ENCODE assay signal across 8 cellular contexts in the genomic region with DNA sequence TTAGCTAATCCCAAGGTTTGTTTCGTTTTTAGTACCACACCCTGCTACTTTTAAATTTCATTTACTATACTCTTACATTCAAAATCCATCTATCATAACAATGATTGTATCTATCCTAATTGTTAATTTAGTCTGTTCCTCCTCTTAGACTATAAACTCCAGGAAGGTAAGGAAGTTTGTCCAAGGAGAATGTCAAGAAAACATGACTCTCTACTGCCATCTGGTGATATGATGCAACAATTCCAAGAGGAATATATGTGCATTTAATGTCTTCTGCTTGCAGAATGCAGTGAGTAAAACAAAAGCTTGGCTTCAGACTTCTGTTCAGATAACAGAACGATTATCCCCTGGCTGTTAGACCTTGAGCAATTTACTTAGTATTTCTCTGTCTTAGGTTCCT.
A peak's percentile ranks its signal among the peaks of the same experiment; 100 is the strongest.
DNase-seq lines count a peak whose midpoint lies in the region; ATAC-seq and TF ChIP-seq lines count a peak whose summit lies in the region.

No MANE protein-coding gene starts in this region.

- CTCF ChIA-PET in CD4-positive, alpha-beta memory T cell (lab: Charles Lee; ENCODE audit: partially characterized antibody), result interaction anchor here (0.5 kb wide), 1 partner anchor 263 kb away, joined by 4 read pairs; no protein-coding TSS in a partner anchor

- peak; percentile 80 for ATAC-seq in HG02885 (IDR thresholded peaks at IDR 0.05; ENCODE audit: poor library complexity, unreplicated experiment)

- no peaks in the 10 kb centered on the region for H3K27me3 ChIP-seq in mesenchymal stem cell (ENCODE audit: control insufficient read depth in 1 of 2, insufficient read depth in 1 of 2, low read length in 2 of 2)
- H3K27me3 ChIP-seq in CD4-positive, alpha-beta memory T cell (ENCODE audit: insufficient read depth, low read length), result no peaks in the 10 kb centered on the region

- no peak overlapping the region for H3K27ac ChIP-seq in mesenchymal stem cell (ENCODE audit: low read length, poor library complexity, severe bottlenecking)
- no peak overlapping the region for H3K27ac ChIP-seq in CD4-positive, alpha-beta memory T cell (ENCODE audit: low read depth, low read length)

- H4K8ac ChIP-seq in mesenchymal stem cell (ENCODE audit: low read length), result no peak overlapping the region

- no peaks in the 10 kb centered on the region for H3K36me3 ChIP-seq in mesenchymal stem cell (ENCODE audit: control insufficient read depth in 1 of 2, insufficient read depth in 2 of 2, low read depth in 1 of 2, low read length in 2 of 2)
- H3K36me3 ChIP-seq in CD4-positive, alpha-beta memory T cell (ENCODE audit: insufficient read depth, low read length), result no peaks in the 10 kb centered on the region

- no peaks in the 10 kb centered on the region for H3K4me1 ChIP-seq in mesenchymal stem cell (ENCODE audit: control insufficient read depth, insufficient read depth, low read depth, low read length)
- H3K4me1 ChIP-seq in CD4-positive, alpha-beta memory T cell (ENCODE audit: insufficient read depth, low read length), result no peaks in the 10 kb centered on the region

- peaks cover 0 to 22% (median 8%) of the 10 kb centered on the region in 8 donors for H3K9me3 Mint-ChIP-seq in CD4-positive, alpha-beta memory T cell

- no peak overlapping the region for H2BK5ac ChIP-seq in mesenchymal stem cell (ENCODE audit: low read depth, low read length, poor library complexity, severe bottlenecking)

- H2AK5ac ChIP-seq in mesenchymal stem cell (ENCODE audit: low read length, severe bottlenecking), result no peak overlapping the region

- peak; percentile 52 for TF ChIP-seq CTCF in GM12864 (IDR thresholded peaks at IDR 0.05; ENCODE audit: low read depth, low read length, missing control alignments)

- no peak overlapping the region for H3K4ac ChIP-seq in mesenchymal stem cell (ENCODE audit: low read depth in 1 of 2, low read length in 2 of 2)

- POLR2A ChIA-PET in CD4-positive, alpha-beta memory T cell (lab: Charles Lee; ENCODE audit: partially characterized antibody), result no interaction called here

- no peak overlapping the region for H3K4me3 Mint-ChIP-seq in CD4-positive, alpha-beta memory T cell

- no peak overlapping the region for H2AFZ ChIP-seq in mesenchymal stem cell (ENCODE audit: low read depth, low read length)

- no peaks in the 10 kb centered on the region for H3K4me1 Mint-ChIP-seq in CD4-positive, alpha-beta memory T cell

- H3K4me3 ChIP-seq in GM12864 (ENCODE audit: low read depth, low read length) (no peak overlapping the region), mesenchymal stem cell (ENCODE audit: insufficient read depth in 1 of 2, low read depth in 1 of 2, low read length in 2 of 2) (no peak overlapping the region)
- no peak overlapping the region for H3K4me3 ChIP-seq in CD4-positive, alpha-beta memory T cell (ENCODE audit: low read length in 2 of 2)

- no peak overlapping the region for H3K4me2 ChIP-seq in mesenchymal stem cell (ENCODE audit: low read length, poor library complexity, severe bottlenecking)

- no peaks in the 10 kb centered on the region for H3K36me3 Mint-ChIP-seq in CD4-positive, alpha-beta memory T cell

- peak; percentile 3 for DNase-seq in GM12864 (ENCODE audit: low read depth)
- peak; percentile 33 for DNase-seq in NCI-H345 treated with DMSO at 0.1 percent for 48 hours (lab: John Stamatoyannopoulos, UW; ENCODE audit: unreplicated experiment)
- peak; percentile 1 to 76 for DNase-seq in T47D (ENCODE audit: low read depth in 1 of 2, low spot score in 1 of 2)
- DNase-seq in mesenchymal stem cell, result peak; percentile 67
- DNase-seq in CD4-positive, alpha-beta memory T cell, result no peak
- no peak for DNase-seq in activated CD4-positive, alpha-beta T cell treated with anti-CD3 and anti-CD28 coated beads, Interleukin-2, amount 50 U/mL, for 4 hours
- no peak for DNase-seq in nucleus accumbens (lab: John Stamatoyannopoulos, UW)

- H2BK15ac ChIP-seq in mesenchymal stem cell (ENCODE audit: low read depth, poor library complexity, severe bottlenecking), result no peak overlapping the region

- no peak overlapping the region for H2BK120ac ChIP-seq in mesenchymal stem cell (ENCODE audit: low read depth, low read length)

- no peak overlapping the region for H3K18ac ChIP-seq in mesenchymal stem cell (ENCODE audit: low read depth in 1 of 2, low read length in 2 of 2)

- WGBS in mesenchymal stem cell, result 50% methylated on average over 2 of the region's 2 CpGs

- H3K9ac ChIP-seq in mesenchymal stem cell (ENCODE audit: low read length), result no peak overlapping the region

- no peaks in the 10 kb centered on the region for H3K79me1 ChIP-seq in mesenchymal stem cell (replicated peaks; ENCODE audit: low read length, poor library complexity, severe bottlenecking)

- H3K9me3 ChIP-seq in mesenchymal stem cell (ENCODE audit: control insufficient read depth, low read length), result peaks cover under 1% of the 10 kb centered on the region
- no peaks in the 10 kb centered on the region for H3K9me3 ChIP-seq in CD4-positive, alpha-beta memory T cell (ENCODE audit: control insufficient read depth in 1 of 2, low read length in 2 of 2)

- intact Hi-C loops in CD4-positive, alpha-beta memory T cell (cut with micrococcal nuclease), result no loop called here

- H3K27me3 Mint-ChIP-seq in CD4-positive, alpha-beta memory T cell, result no peaks in the 10 kb centered on the region

- H4K91ac ChIP-seq in mesenchymal stem cell (ENCODE audit: low read length), result no peak overlapping the region

- no peak overlapping the region for H3K23ac ChIP-seq in mesenchymal stem cell (ENCODE audit: low read length in 2 of 2)

- in situ Hi-C loops in T47D (cut with HindIII; ENCODE audit: low pct_unique_long_range_greater_than_20kb, low sequenced_read_pairs), result no loop called here

- H3K27ac Mint-ChIP-seq in CD4-positive, alpha-beta memory T cell, result no peak overlapping the region

- no peak overlapping the region for H3K14ac ChIP-seq in mesenchymal stem cell (ENCODE audit: low read length in 2 of 2)

- H2BK12ac ChIP-seq in mesenchymal stem cell (ENCODE audit: low read length in 2 of 2), result no peak overlapping the region

Comparison
In these comparisons a context has a peak if more than half of its experiments do, and no peak if none do; other contexts are left out.
1. DNase-seq: peak in GM12864 (single experiment), NCI-H345 treated with DMSO at 0.1 percent for 48 hours (single experiment), T47D (2 of 2) and mesenchymal stem cell (single experiment); none in CD4-positive, alpha-beta memory T cell (0 of 5), activated CD4-positive, alpha-beta T cell treated with anti-CD3 and anti-CD28 coated beads, Interleukin-2, amount 50 U/mL, for 4 hours (0 of 2) and nucleus accumbens (0 of 56).